11 cellular contexts compared by ENCODE assay signal in the genomic region with DNA sequence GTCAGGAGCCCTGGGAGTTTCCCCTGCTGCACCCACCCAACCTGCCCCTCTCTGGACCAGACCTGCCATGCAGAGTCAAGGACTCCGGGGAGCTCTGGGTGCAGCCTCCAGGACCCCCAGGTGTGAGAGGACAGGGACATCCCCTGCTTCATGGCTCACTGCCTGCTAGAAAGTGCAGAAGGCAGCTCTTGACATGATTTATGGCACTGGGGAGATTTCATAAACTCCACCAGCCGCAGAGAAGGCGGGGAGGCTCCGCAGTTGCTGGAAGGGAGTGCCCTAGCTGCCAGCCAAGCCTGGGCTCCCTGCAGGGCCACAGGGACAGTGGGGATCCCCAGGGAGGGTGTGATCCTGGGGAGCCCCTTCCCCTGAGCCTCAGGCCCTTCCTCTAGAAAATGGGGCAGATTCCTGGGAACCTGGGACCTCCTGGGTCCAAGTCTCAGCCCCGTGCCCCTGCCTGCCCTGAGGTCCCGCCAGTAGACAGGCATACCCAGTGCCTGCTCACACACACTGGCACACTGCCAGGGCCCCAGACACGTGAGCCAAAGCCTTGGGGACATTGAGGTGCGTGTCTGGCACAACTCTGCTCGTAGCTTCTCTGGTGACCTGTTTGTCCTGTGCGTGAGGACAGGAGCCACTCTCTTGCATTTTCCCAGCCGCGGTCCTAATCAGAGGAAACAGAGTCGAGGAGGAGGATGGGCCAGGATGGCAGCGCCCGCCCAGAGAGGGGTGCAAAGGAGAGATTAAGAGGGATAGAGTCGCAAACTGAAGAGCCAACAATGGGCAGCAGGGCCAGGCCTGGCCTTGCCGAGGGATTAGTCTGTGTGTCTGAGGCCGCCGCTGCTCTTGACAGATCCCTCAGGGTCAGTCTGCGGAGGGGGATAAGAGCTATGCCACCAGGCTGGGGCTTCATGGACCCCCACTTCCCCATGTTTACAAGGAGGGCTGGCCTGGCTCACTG. TPM values are rescaled to one million over a fixed set of nuclear protein-coding genes. Genes with fewer than 3 reads are reported as not detected.
DNase-seq lines count a peak whose midpoint lies in the region; ATAC-seq, FAIRE-seq and TF ChIP-seq lines count a peak whose summit lies in the region.
"Had no signal": no experiment of that assay in that cellular context is flagged by ENCODE, and none has a peak within 500 bp of the region (broad histone marks: within the 10 kb centered on the region; RNA-seq: fewer than 3 reads in every experiment).

No MANE protein-coding gene starts in this region.

- peaks cover 28% of the 10 kb centered on the region for H3K4me1 Mint-ChIP-seq in nephron progenitor cell
- H3K4me1 Mint-ChIP-seq: activated naive CD4-positive, alpha-beta T cell treated with anti-CD3 and anti-CD28 coated beads, Interleukin-2, amount 10 ng/mL, durations not matched to agents 7 days and 5 days had no signal

- ATAC-seq in HG03432 (IDR thresholded peaks at IDR 0.05; ENCODE audit: unreplicated experiment) (no peak), HG03196 (IDR thresholded peaks at IDR 0.05; ENCODE audit: unreplicated experiment) (no peak), HG02759 (IDR thresholded peaks at IDR 0.05; ENCODE audit: unreplicated experiment) (no peak), HG02642 (IDR thresholded peaks at IDR 0.05; ENCODE audit: poor library complexity, unreplicated experiment) (no peak)

- H3K27me3 Mint-ChIP-seq in nephron progenitor cell (ENCODE audit: low read depth, poor library complexity) = peaks cover 11% of the 10 kb centered on the region
- H3K27me3 Mint-ChIP-seq: activated naive CD4-positive, alpha-beta T cell treated with anti-CD3 and anti-CD28 coated beads, Interleukin-2, amount 10 ng/mL, durations not matched to agents 7 days and 5 days had no signal

- H3K36me3 Mint-ChIP-seq in nephron progenitor cell (ENCODE audit: low read depth) = peaks cover 5% of the 10 kb centered on the region
- H3K36me3 Mint-ChIP-seq: activated naive CD4-positive, alpha-beta T cell treated with anti-CD3 and anti-CD28 coated beads, Interleukin-2, amount 10 ng/mL, durations not matched to agents 7 days and 5 days had no signal

- H3K4me3 Mint-ChIP-seq in nephron progenitor cell = peak overlapping the region; percentile 18
- H3K4me3 Mint-ChIP-seq: activated naive CD4-positive, alpha-beta T cell treated with anti-CD3 and anti-CD28 coated beads, Interleukin-2, amount 10 ng/mL, durations not matched to agents 7 days and 5 days had no signal

- no peak for TF ChIP-seq CTCF in nephron progenitor cell (IDR thresholded peaks at IDR 0.05)

- H3K27ac Mint-ChIP-seq in nephron progenitor cell = no peak overlapping the region

- peak; percentile 71 for FAIRE-seq in GM12892 (lab: Jason Lieb, UNC)

- H3K9me3 Mint-ChIP-seq in nephron progenitor cell = no peaks in the 10 kb centered on the region
- H3K9me3 Mint-ChIP-seq: activated naive CD4-positive, alpha-beta T cell treated with anti-CD3 and anti-CD28 coated beads, Interleukin-2, amount 10 ng/mL, durations not matched to agents 7 days and 5 days had no signal

- TF ChIP-seq POLR2A in GM12892 (IDR thresholded peaks at IDR 0.05; ENCODE audit: low read depth, low read length) = no peak

- no peak for DNase-seq in GM12892 (ENCODE audit: insufficient read length)
- DNase-seq in NCI-H187 (lab: John Stamatoyannopoulos, UW) = peak; percentile 53 to 74
- DNase-seq in SK-N-DZ (ENCODE audit: low spot score) = peak; percentile 46
- peak; percentile 60 for DNase-seq in nephron progenitor cell
- DNase-seq: activated naive CD4-positive, alpha-beta T cell treated with anti-CD3 and anti-CD28 coated beads, Interleukin-2, amount 10 ng/mL, durations not matched to agents 7 days and 5 days; effector CD8-positive, alpha-beta T cell; occipital lobe had no signal

RNA-seq across cellular contexts. Expression of a gene that starts 13.8 kb away (rescaled TPM):
- polyA plus RNA-seq in GM12892 (2012; ENCODE audit: missing spikeins) = 0.08 TPM
- polyA plus RNA-seq in SK-N-DZ (2014; cell fraction: cytosol; rRNA removed) = 0.07 and 0.29 TPM in 2 replicates
- 0.03 and 0.05 TPM in 2 replicates for polyA plus RNA-seq in SK-N-DZ (2014; cell fraction: nucleus; rRNA removed)

RNA-seq across cellular contexts. Expression of a gene that starts 33.2 kb away (rescaled TPM):
- 14.7 TPM for polyA plus RNA-seq in GM12892 (2012; ENCODE audit: missing spikeins)
- polyA plus RNA-seq in SK-N-DZ (2014; cell fraction: cytosol; rRNA removed) = 49.1 and 51.6 TPM in 2 replicates
- polyA plus RNA-seq in SK-N-DZ (2014; cell fraction: nucleus; rRNA removed) = 28.3 and 37.1 TPM in 2 replicates

RNA-seq across cellular contexts. Expression of a gene that starts 33.5 kb away (rescaled TPM):
- 154 TPM for polyA plus RNA-seq in GM12892 (2012; ENCODE audit: missing spikeins)
- 98.6 and 126 TPM in 2 replicates for polyA plus RNA-seq in SK-N-DZ (2014; cell fraction: cytosol; rRNA removed)
- polyA plus RNA-seq in SK-N-DZ (2014; cell fraction: nucleus; rRNA removed) = 87.0 and 107 TPM in 2 replicates
